1 cellular context compared by ENCODE assay signal in the genomic region with DNA sequence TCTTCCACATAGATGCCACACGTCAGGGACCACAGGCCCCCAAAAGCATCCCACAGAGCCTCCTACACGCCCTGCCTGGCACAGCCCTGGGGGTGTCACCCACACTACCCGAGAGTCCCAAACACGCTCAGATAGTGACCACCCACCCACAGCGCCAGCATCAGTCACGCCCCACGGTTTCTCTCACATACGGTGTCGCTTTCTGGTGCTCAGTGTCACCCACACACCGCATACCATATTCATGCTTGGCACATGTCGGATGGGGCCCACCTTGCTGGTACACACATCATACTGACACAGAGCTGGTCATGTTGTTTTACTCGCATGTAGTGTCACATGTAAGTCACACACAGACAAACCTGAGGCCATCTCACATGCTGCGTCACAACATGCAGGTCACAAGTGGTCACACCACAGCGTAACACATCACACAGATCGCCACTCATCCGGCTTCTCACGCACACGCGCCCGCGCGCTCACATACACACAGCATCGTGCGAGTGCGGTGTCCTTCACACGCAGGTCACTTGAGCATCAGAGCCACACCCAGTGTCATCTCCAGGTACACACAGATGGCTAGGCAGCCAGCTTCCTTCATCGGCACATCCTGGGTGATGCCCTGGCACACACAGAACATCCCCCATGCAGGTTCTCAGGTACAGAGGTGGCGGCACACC.
TF ChIP-seq lines count a peak whose summit lies in the region.

No MANE protein-coding gene starts in this region.

TF ChIP-seq in IMR-90, 13 proteins besides CTCF, POLR2A, EP300 and RAD21:
- TF ChIP-seq SMC3 (IDR thresholded peaks at IDR 0.05; ENCODE audit: low read depth, low read length) (no peak), MAFK (IDR thresholded peaks at IDR 0.05; ENCODE audit: low read depth, low read length) (no peak), MAZ (IDR thresholded peaks at IDR 0.05; ENCODE audit: borderline replicate concordance, low read depth, low read length) (no peak), RFX5 (IDR thresholded peaks at IDR 0.05; ENCODE audit: low read depth, low read length) (no peak), CHD1 (IDR thresholded peaks at IDR 0.05; ENCODE audit: low read depth, low read length) (no peak), NFE2L2 (IDR thresholded peaks at IDR 0.05; ENCODE audit: low read depth, low read length) (no peak), CEBPB (IDR thresholded peaks at IDR 0.05; ENCODE audit: low read depth, low read length) (no peak), RCOR1 (IDR thresholded peaks at IDR 0.05; ENCODE audit: insufficient replicate concordance, low read length) (no peak), BHLHE40 (IDR thresholded peaks at IDR 0.05; ENCODE audit: low read depth, low read length) (no peak), FOS (IDR thresholded peaks at IDR 0.05; ENCODE audit: low read depth, low read length) (no peak), MXI1 (IDR thresholded peaks at IDR 0.05; ENCODE audit: borderline replicate concordance, low read depth, low read length) (no peak)
- TF ChIP-seq, protein P1, sequence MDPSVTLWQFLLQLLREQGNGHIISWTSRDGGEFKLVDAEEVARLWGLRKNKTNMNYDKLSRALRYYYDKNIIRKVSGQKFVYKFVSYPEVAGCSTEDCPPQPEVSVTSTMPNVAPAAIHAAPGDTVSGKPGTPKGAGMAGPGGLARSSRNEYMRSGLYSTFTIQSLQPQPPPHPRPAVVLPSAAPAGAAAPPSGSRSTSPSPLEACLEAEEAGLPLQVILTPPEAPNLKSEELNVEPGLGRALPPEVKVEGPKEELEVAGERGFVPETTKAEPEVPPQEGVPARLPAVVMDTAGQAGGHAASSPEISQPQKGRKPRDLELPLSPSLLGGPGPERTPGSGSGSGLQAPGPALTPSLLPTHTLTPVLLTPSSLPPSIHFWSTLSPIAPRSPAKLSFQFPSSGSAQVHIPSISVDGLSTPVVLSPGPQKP (IDR thresholded peaks at IDR 0.05; ENCODE audit: borderline replicate concordance, low read depth, low read length), result no peak
- TF ChIP-seq, protein P2, sequence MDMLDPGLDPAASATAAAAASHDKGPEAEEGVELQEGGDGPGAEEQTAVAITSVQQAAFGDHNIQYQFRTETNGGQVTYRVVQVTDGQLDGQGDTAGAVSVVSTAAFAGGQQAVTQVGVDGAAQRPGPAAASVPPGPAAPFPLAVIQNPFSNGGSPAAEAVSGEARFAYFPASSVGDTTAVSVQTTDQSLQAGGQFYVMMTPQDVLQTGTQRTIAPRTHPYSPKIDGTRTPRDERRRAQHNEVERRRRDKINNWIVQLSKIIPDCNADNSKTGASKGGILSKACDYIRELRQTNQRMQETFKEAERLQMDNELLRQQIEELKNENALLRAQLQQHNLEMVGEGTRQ (IDR thresholded peaks at IDR 0.05; ENCODE audit: low read depth, low read length), result no peak
